In the genomic region with DNA sequence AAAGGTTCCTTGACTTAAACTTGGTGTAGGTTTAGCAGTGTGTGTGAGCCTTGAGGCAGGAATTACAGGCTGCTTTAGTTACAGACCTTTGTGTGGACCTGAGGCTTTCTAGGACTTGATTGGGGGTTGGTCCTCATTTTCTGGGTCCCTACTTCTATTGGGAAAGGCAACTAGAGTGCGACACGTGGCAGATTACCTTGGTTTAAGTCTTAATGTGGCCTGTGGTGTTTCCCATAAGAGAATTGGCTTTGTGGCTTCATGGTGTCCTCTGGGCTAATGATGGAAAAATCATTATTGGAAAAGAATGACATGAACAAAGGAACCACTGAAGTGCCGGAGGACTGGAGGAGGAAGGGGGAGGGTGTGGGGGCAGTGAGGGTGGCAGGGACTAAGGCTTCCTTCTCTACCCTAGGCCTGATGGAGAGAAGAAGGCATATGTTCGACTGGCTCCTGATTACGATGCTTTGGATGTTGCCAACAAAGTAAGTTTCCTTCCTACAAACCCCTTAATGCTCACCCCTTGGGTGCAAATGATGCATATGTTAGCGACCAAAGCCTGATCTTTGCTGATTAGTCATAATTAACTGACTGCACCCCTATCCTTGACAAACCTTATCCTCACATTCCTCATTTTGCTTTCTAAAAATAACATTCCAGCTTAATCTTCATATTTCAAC, we compare ENCODE assay signal across 10 cellular contexts. TPM values are rescaled to one million over a fixed set of nuclear protein-coding genes. Genes with fewer than 3 reads are reported as not detected.
DNase-seq lines count a peak whose midpoint lies in the region; ATAC-seq and TF ChIP-seq lines count a peak whose summit lies in the region.
"Had no signal": no experiment of that assay in that cellular context is flagged by ENCODE, and none has a peak within 500 bp of the region (broad histone marks: within the 10 kb centered on the region; RNA-seq: fewer than 3 reads in every experiment).

No MANE protein-coding gene starts in this region.

- DNase-seq in CD8-positive, alpha-beta memory T cell, result no peak
- DNase-seq in natural killer cell, result no peak
- no peak for DNase-seq in MV-4-11 (lab: John Stamatoyannopoulos, UW)
- DNase-seq in C1 segment of cervical spinal cord (lab: John Stamatoyannopoulos, UW), result no peak
- DNase-seq in posterior vena cava (ENCODE audit: low spot score), result no peak
- DNase-seq: activated naive CD4-positive, alpha-beta T cell; effector memory CD8-positive, alpha-beta T cell; kidney had no signal

- CTCF ChIA-PET in CD8-positive, alpha-beta memory T cell (lab: Charles Lee), result interaction anchor here (1.4 to 14.8 kb wide), 2 partner anchors 12 to 24 kb away, joined by 3 to 579 read pairs; partner anchors contain the start of genes PROCA1 and TRAF4

- POLR2A ChIA-PET in CD8-positive, alpha-beta memory T cell (lab: Charles Lee), result no interaction called here

- H3K36me3 ChIP-seq in CD8-positive, alpha-beta memory T cell (ENCODE audit: insufficient read depth, low read length), result peaks cover 35% of the 10 kb centered on the region
- peaks cover 45% of the 10 kb centered on the region for H3K36me3 ChIP-seq in HUES48 (ENCODE audit: control insufficient read depth, insufficient read depth, low read length)

- H3K27me3 Mint-ChIP-seq in CD8-positive, alpha-beta memory T cell, result peaks cover 0 to 11% of the 10 kb centered on the region in 2 donors
- no peaks in the 10 kb centered on the region for H3K27me3 Mint-ChIP-seq in activated naive CD8-positive, alpha-beta T cell
- H3K27me3 Mint-ChIP-seq in natural killer cell (ENCODE audit: low read depth in 2 of 2), result peaks cover 0 to 6% of the 10 kb centered on the region in 2 donors
- H3K27me3 Mint-ChIP-seq: effector memory CD8-positive, alpha-beta T cell had no signal

- ATAC-seq in natural killer cell, result no peak
- ATAC-seq: effector memory CD8-positive, alpha-beta T cell had no signal

- intact Hi-C loops in natural killer cell (cut with micrococcal nuclease), result no loop called here
- intact Hi-C loops in posterior vena cava (cut with DNase I), result no loop called here

- H3K9me3 Mint-ChIP-seq in CD8-positive, alpha-beta memory T cell, result no peaks in the 10 kb centered on the region
- H3K9me3 Mint-ChIP-seq in activated naive CD8-positive, alpha-beta T cell (ENCODE audit: low read depth), result no peaks in the 10 kb centered on the region
- H3K9me3 Mint-ChIP-seq in natural killer cell, result no peaks in the 10 kb centered on the region
- H3K9me3 Mint-ChIP-seq: effector memory CD8-positive, alpha-beta T cell had no signal

- H3K27ac ChIP-seq in CD8-positive, alpha-beta memory T cell (ENCODE audit: low read depth, low read length), result no peak overlapping the region
- H3K27ac ChIP-seq in HUES48 (ENCODE audit: low read depth, low read length), result peak overlapping the region; percentile 4

- H3K4me3 ChIP-seq in CD8-positive, alpha-beta memory T cell (ENCODE audit: low read length), result no peak overlapping the region
- H3K4me3 ChIP-seq in HUES48 (ENCODE audit: low read depth, low read length), result peak overlapping the region; percentile 22; the same call in 1 of the 2 replicates

- H3K9ac ChIP-seq in HUES48 (ENCODE audit: low read depth, low read length), result no peak overlapping the region

- TF ChIP-seq CTCF in natural killer cell (IDR thresholded peaks at IDR 0.05), result no peak

- no peaks in the 10 kb centered on the region for H3K27me3 ChIP-seq in CD8-positive, alpha-beta memory T cell (ENCODE audit: insufficient read depth, low read length, poor library complexity, severe bottlenecking)
- no peaks in the 10 kb centered on the region for H3K27me3 ChIP-seq in HUES48 (ENCODE audit: control insufficient read depth, insufficient read depth, low read length)

- H3K36me3 Mint-ChIP-seq in CD8-positive, alpha-beta memory T cell, result peaks cover 3 to 66% (median 19%) of the 10 kb centered on the region in 3 donors
- H3K36me3 Mint-ChIP-seq in activated naive CD8-positive, alpha-beta T cell, result peaks cover 30% of the 10 kb centered on the region
- no peaks in the 10 kb centered on the region for H3K36me3 Mint-ChIP-seq in natural killer cell

- peaks cover 46% of the 10 kb centered on the region for H3K4me1 ChIP-seq in CD8-positive, alpha-beta memory T cell (ENCODE audit: insufficient read depth, low read length)
- peaks cover 31% of the 10 kb centered on the region for H3K4me1 ChIP-seq in HUES48 (ENCODE audit: control insufficient read depth, insufficient read depth, low read length)

- H3K27ac Mint-ChIP-seq in CD8-positive, alpha-beta memory T cell, result peak overlapping the region in 7 of 8 donors; percentile 61 to 92 (median 77)
- peak overlapping the region; percentile 95 for H3K27ac Mint-ChIP-seq in activated naive CD8-positive, alpha-beta T cell
- no peak overlapping the region for H3K27ac Mint-ChIP-seq in natural killer cell

- H3K9me3 ChIP-seq in CD8-positive, alpha-beta memory T cell (ENCODE audit: low read length), result no peaks in the 10 kb centered on the region
- no peaks in the 10 kb centered on the region for H3K9me3 ChIP-seq in HUES48 (ENCODE audit: control insufficient read depth, insufficient read depth, low read length)

- peaks cover 69 to 89% (median 76%) of the 10 kb centered on the region in 3 donors for H3K4me1 Mint-ChIP-seq in CD8-positive, alpha-beta memory T cell
- peaks cover 43% of the 10 kb centered on the region for H3K4me1 Mint-ChIP-seq in activated naive CD8-positive, alpha-beta T cell (ENCODE audit: low read depth)
- peaks cover 53 to 56% of the 10 kb centered on the region in 2 donors for H3K4me1 Mint-ChIP-seq in natural killer cell

- H3K4me3 Mint-ChIP-seq in CD8-positive, alpha-beta memory T cell, result peak overlapping the region in 6 of 7 donors; percentile 13 to 89 (median 33)
- H3K4me3 Mint-ChIP-seq in activated naive CD8-positive, alpha-beta T cell, result peak overlapping the region; percentile 99
- H3K4me3 Mint-ChIP-seq in natural killer cell, result peak overlapping the region; percentile 10

RNA-seq across cellular contexts. Expression of gene TLCD1, which starts 2.7 kb away (rescaled TPM):
- 10 to 100 TPM; 36.5 to 38.9 TPM for total RNA-seq in CD8-positive, alpha-beta memory T cell
- not detected for polyA plus RNA-seq in CD8-positive, alpha-beta memory T cell
- total RNA-seq in natural killer cell (1 to 10 TPM in 1 of 3 donors, not detected in 2; 1.0 TPM), posterior vena cava (1 to 10 TPM; 2.2 to 3.1 TPM)

RNA-seq across cellular contexts. Expression of gene RPL23A, which starts 3.5 kb away (rescaled TPM):
- 1,000 to 10,000 TPM; 2,670 to 2,692 TPM for total RNA-seq in CD8-positive, alpha-beta memory T cell
- 5,358 TPM for polyA plus RNA-seq in CD8-positive, alpha-beta memory T cell
- total RNA-seq in natural killer cell (1,000 to 10,000 TPM; 1,375 to 1,532 (median 1,498) TPM), posterior vena cava (100 to 1,000 TPM; 981 to 999 TPM)

RNA-seq across cellular contexts. Expression of gene NEK8, which starts 5.3 kb away (rescaled TPM):
- 1 to 10 TPM; 8.0 to 8.8 TPM for total RNA-seq in CD8-positive, alpha-beta memory T cell
- 2.5 TPM for polyA plus RNA-seq in CD8-positive, alpha-beta memory T cell
- total RNA-seq in natural killer cell, result 1 to 10 TPM; 5.9 to 7.4 (median 6.8) TPM
- total RNA-seq in posterior vena cava, result 1 to 10 TPM; 2.3 TPM

RNA-seq across cellular contexts. Expression of gene RAB34, which starts 5.6 kb away (rescaled TPM):
- total RNA-seq in CD8-positive, alpha-beta memory T cell, result 1 to 10 TPM; 7.9 to 8.3 TPM
- polyA plus RNA-seq in CD8-positive, alpha-beta memory T cell, result 2.6 TPM
- 10 to 100 TPM in 1 of 3 donors, 1 to 10 TPM in 2; 3.7 to 12.9 (median 3.8) TPM for total RNA-seq in natural killer cell
- 10 to 100 TPM; 75.0 to 90.2 TPM for total RNA-seq in posterior vena cava

RNA-seq across cellular contexts. Expression of gene PROCA1, which starts 11.6 kb away (rescaled TPM):
- total RNA-seq in CD8-positive, alpha-beta memory T cell, result 1 to 10 TPM; 4.7 to 4.9 TPM
- 1.2 TPM for polyA plus RNA-seq in CD8-positive, alpha-beta memory T cell
- total RNA-seq in natural killer cell (1 to 10 TPM; 2.3 to 5.8 (median 3.6) TPM), posterior vena cava (1 to 10 TPM; 1.2 to 2.1 TPM)

Comparison
In these comparisons a context has a peak if more than half of its experiments do, and no peak if none do; other contexts are left out.
1. H3K27ac Mint-ChIP-seq: peak in CD8-positive, alpha-beta memory T cell (7 of 8) and activated naive CD8-positive, alpha-beta T cell (single experiment); none in natural killer cell (0 of 2).
2. H3K4me3 Mint-ChIP-seq: peak in every context shown above with its lines; median percentile 99 in activated naive CD8-positive, alpha-beta T cell; 33 in CD8-positive, alpha-beta memory T cell; 10 in natural killer cell.
3. RNA of gene TLCD1, which starts 2.7 kb away (total RNA-seq): 36.5 to 38.9 TPM in CD8-positive, alpha-beta memory T cell; 2.2 to 3.1 TPM in posterior vena cava and 1.0 TPM in natural killer cell; every median in the first group is over 4 times any median in the second.